1 cellular context compared by ENCODE assay signal in genomic region chr17:65062168-65062915, GRCh38.
TF ChIP-seq lines count a peak whose summit lies in the region.

No MANE protein-coding gene starts in this region.

TF ChIP-seq in IMR-90, 13 proteins besides CTCF, POLR2A, EP300 and RAD21:
- TF ChIP-seq CHD1 (IDR thresholded peaks at IDR 0.05; ENCODE audit: low read depth, low read length) = no peak
- peak; percentile 46; the same call in 1 of the 2 replicates for TF ChIP-seq CEBPB (IDR thresholded peaks at IDR 0.05; ENCODE audit: low read depth, low read length)
- TF ChIP-seq SMC3 (IDR thresholded peaks at IDR 0.05; ENCODE audit: low read depth, low read length) = no peak
